ENCODE assay signal across 22 cellular contexts in the genomic region with DNA sequence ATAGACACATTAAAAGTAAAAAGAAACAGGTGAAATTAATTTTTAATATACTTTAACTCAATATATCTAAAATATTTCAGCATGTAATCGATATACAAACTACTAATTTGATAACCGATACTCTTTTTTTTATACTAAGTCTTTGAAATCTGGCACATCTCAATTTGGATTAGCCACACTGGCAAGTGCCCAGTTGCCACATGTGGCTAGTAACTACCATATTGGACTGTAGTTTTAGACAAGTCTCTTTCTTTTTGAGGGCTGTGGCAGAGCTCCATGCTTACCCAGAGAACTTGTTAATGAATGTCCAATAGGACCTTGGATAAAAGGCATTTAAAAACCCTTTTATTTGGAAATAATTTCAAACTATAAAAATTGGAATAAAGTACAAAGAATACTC. TPM values are rescaled to one million over a fixed set of nuclear protein-coding genes. Genes with fewer than 3 reads are reported as not detected.
DNase-seq lines count a peak whose midpoint lies in the region; ATAC-seq, FAIRE-seq and TF ChIP-seq lines count a peak whose summit lies in the region.
"Had no signal": no experiment of that assay in that cellular context is flagged by ENCODE, and none has a peak within 500 bp of the region (broad histone marks: within the 10 kb centered on the region; RNA-seq: fewer than 3 reads in every experiment).

No MANE protein-coding gene starts in this region.

- no peak for ATAC-seq in body of pancreas
- no peak for ATAC-seq in naive B cell (ENCODE audit: low read depth in 2 of 2)
- ATAC-seq in GM18502 (IDR thresholded peaks at IDR 0.05; ENCODE audit: poor library complexity, unreplicated experiment): no peak
- no peak for ATAC-seq in activated T-cell treated with anti-CD3 and anti-CD28 coated beads, Interleukin-2, amount 50 U/mL, for 72 hours (replicated peaks in 1 of 2)
- ATAC-seq: HepG2 had no signal

- H3K36me3 Mint-ChIP-seq in naive B cell: no peaks in the 10 kb centered on the region
- H3K36me3 Mint-ChIP-seq in activated T-cell treated with anti-CD3 and anti-CD28 coated beads, Interleukin-2, amount 50 U/mL, for 72 hours (ENCODE audit: insufficient read depth in 2 of 2): peaks cover 2 to 5% of the 10 kb centered on the region in 2 donors

- H3K4me3 ChIP-seq in body of pancreas: no peak overlapping the region
- H3K4me3 ChIP-seq: BLaER1 had no signal

- intact Hi-C loops in body of pancreas (cut with DNase I): no loop called here

- H3K9me3 Mint-ChIP-seq in naive B cell: peaks cover 0 to 5% (median 0%) of the 10 kb centered on the region in 7 donors
- peaks cover 0 to 5% of the 10 kb centered on the region in 2 donors for H3K9me3 Mint-ChIP-seq in activated T-cell treated with anti-CD3 and anti-CD28 coated beads, Interleukin-2, amount 50 U/mL, for 72 hours
- H3K9me3 Mint-ChIP-seq: IgD-negative memory B cell had no signal

- peaks cover 53 to 65% (median 63%) of the 10 kb centered on the region in 3 donors for H3K4me1 Mint-ChIP-seq in naive B cell
- H3K4me1 Mint-ChIP-seq in activated T-cell treated with anti-CD3 and anti-CD28 coated beads, Interleukin-2, amount 50 U/mL, for 72 hours (ENCODE audit: low read depth): peaks cover 27% of the 10 kb centered on the region

- peak; percentile 23 for FAIRE-seq in GM19239 (lab: Jason Lieb, UNC)
- FAIRE-seq: A204.1, G401.6, GM12891, GM18507, H1, HepG2 had no signal

- H3K27me3 ChIP-seq in body of pancreas: no peaks in the 10 kb centered on the region
- H3K27me3 ChIP-seq: BLaER1 had no signal

- no peaks in the 10 kb centered on the region for H3K9me3 ChIP-seq in body of pancreas

- H3K4me3 Mint-ChIP-seq in naive B cell: peak overlapping the region in 1 of 8 donors; percentile 9
- H3K4me3 Mint-ChIP-seq in activated T-cell treated with anti-CD3 and anti-CD28 coated beads, Interleukin-2, amount 50 U/mL, for 72 hours: no peak overlapping the region
- H3K4me3 Mint-ChIP-seq: CD14-positive monocyte; CD4-positive, alpha-beta memory T cell; H9; IgD-negative memory B cell had no signal

- no peaks in the 10 kb centered on the region for H3K36me3 ChIP-seq in body of pancreas (replicated peaks in 1 of 2; ENCODE audit: insufficient read depth in 1 of 2, low read depth in 2 of 2)

- 34 to 69% methylated on average over 2 of the region's 2 CpGs for WGBS in body of pancreas, 2 donors

- H3K27me3 Mint-ChIP-seq in naive B cell: no peaks in the 10 kb centered on the region
- H3K27me3 Mint-ChIP-seq in activated T-cell treated with anti-CD3 and anti-CD28 coated beads, Interleukin-2, amount 50 U/mL, for 72 hours (ENCODE audit: low read depth): no peaks in the 10 kb centered on the region
- H3K27me3 Mint-ChIP-seq: CD4-positive, alpha-beta memory T cell; IgD-negative memory B cell had no signal

- H3K4me1 ChIP-seq in body of pancreas: peaks cover 30% of the 10 kb centered on the region

- no peak for TF ChIP-seq POLR2A in body of pancreas (IDR thresholded peaks at IDR 0.05)

- TF ChIP-seq CTCF in body of pancreas (IDR thresholded peaks at IDR 0.05): no peak

- peak overlapping the region in 5 of 6 donors; percentile 48 to 75 (median 70) for H3K27ac Mint-ChIP-seq in naive B cell
- no peak overlapping the region for H3K27ac Mint-ChIP-seq in activated T-cell treated with anti-CD3 and anti-CD28 coated beads, Interleukin-2, amount 50 U/mL, for 72 hours
- H3K27ac Mint-ChIP-seq: CD14-positive monocyte; CD4-positive, alpha-beta memory T cell; H9; IgD-negative memory B cell had no signal

- H3K27ac ChIP-seq in body of pancreas: peak overlapping the region in 3 of 4 donors; percentile 36 to 78 (median 37)
- H3K27ac ChIP-seq: BLaER1 had no signal

- no peak for DNase-seq in GM19239 (ENCODE audit: insufficient read length, low spot score)
- peak in 1 of 4 donors; percentile 33 for DNase-seq in body of pancreas
- DNase-seq in naive B cell: no peak
- no peak for DNase-seq in NCI-H146 treated with DMSO at 0.1 percent for 48 hours (lab: John Stamatoyannopoulos, UW; ENCODE audit: unreplicated experiment)
- DNase-seq in activated T-cell treated with anti-CD3 and anti-CD28 coated beads, Interleukin-2, amount 50 U/mL, for 72 hours: no peak
- DNase-seq in cortex of kidney (lab: John Stamatoyannopoulos, UW): no peak
- DNase-seq: ACHN; AML-193; Calu3; CD4-positive, alpha-beta memory T cell; H9; KBM-7 had no signal

RNA-seq across cellular contexts. Expression of a gene that starts 17.8 kb away (rescaled TPM):
- 10 to 100 TPM; 81.2 to 92.3 TPM for total RNA-seq in body of pancreas
- polyA plus RNA-seq in naive B cell (ENCODE audit: low read depth in 6 of 6): 10 to 100 TPM in 5 of 6 donors, 1 to 10 TPM in 1; 8.1 to 42.3 (median 39.1) TPM
- total RNA-seq in activated T-cell treated with anti-CD3 and anti-CD28 coated beads, Interleukin-2, amount 50 U/mL, for 72 hours: 10 to 100 TPM; 19.5 to 20.8 TPM
